ENCODE assay signal across 15 cellular contexts in genomic region chr3:154224366-154224765, GRCh38.
"Had no signal": no experiment of that assay in that cellular context is flagged by ENCODE, and none has a peak within 500 bp of the region (broad histone marks: within the 10 kb centered on the region; RNA-seq: fewer than 3 reads in every experiment).

No MANE protein-coding gene starts in this region.

- H3K27me3 ChIP-seq: foreskin keratinocyte, heart left ventricle, pancreas, thyroid gland, uterus had no signal

- H3K4me3 ChIP-seq: heart left ventricle, pancreas, thyroid gland, uterus had no signal

- ATAC-seq: activated CD8-positive, alpha-beta memory T cell treated with anti-CD3 and anti-CD28 coated beads, Interleukin-2, amount 10 ng/mL, durations not matched to agents 7 days and 5 days; foreskin keratinocyte; left colon; pancreas; stimulated activated memory B cell treated with anti-CD40 and anti-IgM and Interleukin-4, amounts not matched to agents 10 μg/mL and 1 μg/mL and 100 μg/mL, for 72 hours had no signal

- H3K36me3 ChIP-seq: pancreas, thyroid gland, uterus, WERI-Rb-1 had no signal

- H3K4me1 ChIP-seq: foreskin keratinocyte, pancreas, thyroid gland, uterus had no signal

- H3K27ac ChIP-seq: foreskin keratinocyte, pancreas, thyroid gland, uterus, WERI-Rb-1 had no signal

- DNase-seq: activated CD4-positive, alpha-beta T cell treated with anti-CD3 and anti-CD28 coated beads, Interleukin-2, amount 50 U/mL, for 48 hours; activated CD8-positive, alpha-beta memory T cell treated with anti-CD3 and anti-CD28 coated beads, Interleukin-2, amount 10 ng/mL, durations not matched to agents 7 days and 5 days; activated effector memory CD4-positive, alpha-beta T cell treated with Interleukin-2 at 50 U/mL for 16 hours; activated naive CD4-positive, alpha-beta T cell treated with anti-CD3 and anti-CD28 coated beads, Interleukin-2, amount 50 U/mL, for 16 hours; activated T-cell treated with anti-CD3 and anti-CD28 coated beads, Interleukin-2, amount 50 U/mL, for 1 hour; foreskin keratinocyte; heart left ventricle; left colon; midbrain; pancreas; stimulated activated CD4-positive, alpha-beta T cell treated with anti-CD3 and anti-CD28 coated beads, Interleukin-2, amount 100 ng/mL, for 48 hours; thyroid gland; uterus; WERI-Rb-1 had no signal

- H3K9me3 ChIP-seq: heart left ventricle, pancreas, thyroid gland, uterus had no signal
